ENCODE assay signal across 10 cellular contexts in the genomic region with DNA sequence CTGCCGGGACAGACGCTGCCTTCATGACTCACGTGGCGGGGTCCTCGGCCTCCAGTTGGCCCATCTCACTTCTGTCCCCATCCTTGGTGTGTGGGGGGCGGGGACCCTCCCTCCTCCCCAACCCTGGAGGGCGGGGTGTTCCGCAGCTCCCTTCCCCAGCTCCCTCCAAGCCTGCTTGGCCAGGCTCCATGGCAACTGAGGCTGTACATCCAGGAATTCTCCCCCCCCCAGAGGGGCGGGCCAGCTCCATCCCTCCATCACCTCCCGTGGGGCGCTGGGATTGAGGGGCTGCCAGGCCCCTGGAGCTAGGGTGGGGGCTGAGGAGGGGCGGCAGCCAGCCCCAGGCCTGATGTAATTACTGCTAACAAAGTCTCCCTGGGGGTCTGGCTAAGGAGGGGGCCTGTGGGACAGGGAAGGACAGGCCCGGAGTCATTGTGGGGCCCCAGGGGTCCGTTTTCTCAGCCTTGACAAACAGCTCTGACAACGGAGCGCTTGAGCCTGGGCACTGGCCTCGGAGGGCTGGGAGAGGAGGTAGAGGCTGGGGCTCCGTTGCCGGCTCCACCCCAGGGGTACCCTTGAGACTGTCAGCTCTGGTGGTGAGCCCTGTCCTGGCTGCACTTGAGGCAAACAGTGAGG.
A peak's percentile ranks its signal among the peaks of the same experiment; 100 is the strongest.
DNase-seq lines count a peak whose midpoint lies in the region; ATAC-seq lines count a peak whose summit lies in the region.
"Had no signal": no experiment of that assay in that cellular context is flagged by ENCODE, and none has a peak within 500 bp of the region (broad histone marks: within the 10 kb centered on the region; RNA-seq: fewer than 3 reads in every experiment).

No MANE protein-coding gene starts in this region.

- ATAC-seq in GM21528 (IDR thresholded peaks at IDR 0.05; ENCODE audit: low FRiP score, unreplicated experiment) (no peak), HG02763 (IDR thresholded peaks at IDR 0.05; ENCODE audit: unreplicated experiment) (no peak)

- H3K27me3 ChIP-seq in iPS-18a (ENCODE audit: control insufficient read depth, insufficient read depth, low read length) = no peaks in the 10 kb centered on the region

- no peaks in the 10 kb centered on the region for H3K9me3 ChIP-seq in iPS-18a (ENCODE audit: control insufficient read depth, low read depth, low read length)

- H3K4me3 ChIP-seq in iPS-18a (ENCODE audit: low read length) = no peak overlapping the region

- peak overlapping the region; percentile 5 for H3K9ac ChIP-seq in iPS-18a (ENCODE audit: low read length)

- peaks cover 6% of the 10 kb centered on the region for H3K4me1 ChIP-seq in iPS-18a (ENCODE audit: control insufficient read depth, low read depth, low read length)

- H3K36me3 ChIP-seq in iPS-18a (ENCODE audit: control insufficient read depth, low read depth, low read length) = peaks cover 15% of the 10 kb centered on the region

- DNase-seq in stimulated activated CD4-positive, alpha-beta T cell treated with anti-CD3 and anti-CD28 coated beads, Interleukin-15, amount 100 ng/mL, for 24 hours = peak; percentile 38
- no peak for DNase-seq in stimulated activated CD4-positive, alpha-beta T cell treated with anti-CD3 and anti-CD28 coated beads, Interleukin-1b, Interleukin-23, amount 100 ng/mL, for 48 hours
- no peak for DNase-seq in HuH-7 (ENCODE audit: low spot score)
- DNase-seq: activated T-cell treated with anti-CD3 and anti-CD28 coated beads, Interleukin-2, amount 50 U/mL, for 72 hours; effector CD8-positive, alpha-beta T cell; NCI-H446 treated with DMSO at 0.1 percent for 48 hours; small intestine had no signal

- H3K27ac ChIP-seq in iPS-18a (ENCODE audit: low read length) = no peak overlapping the region
